ENCODE assay signal across 20 cellular contexts in genomic region chr22:20033045-20033706, GRCh38. TPM values are rescaled to one million over a fixed set of nuclear protein-coding genes. Genes with fewer than 3 reads are reported as not detected.
DNase-seq lines count a peak whose midpoint lies in the region; ATAC-seq lines count a peak whose summit lies in the region.
"Had no signal": no experiment of that assay in that cellular context is flagged by ENCODE, and none has a peak within 500 bp of the region (broad histone marks: within the 10 kb centered on the region; RNA-seq: fewer than 3 reads in every experiment).

No MANE protein-coding gene starts in this region.

- H4K20me1 ChIP-seq in BLaER1, result no peaks in the 10 kb centered on the region

- no peaks in the 10 kb centered on the region for H3K79me1 ChIP-seq in mesendoderm (ENCODE audit: low read length)

- H3K18ac ChIP-seq in mesendoderm (ENCODE audit: low read length), result no peak overlapping the region

- peaks cover 25% of the 10 kb centered on the region for H3K36me3 ChIP-seq in BLaER1
- no peaks in the 10 kb centered on the region for H3K36me3 ChIP-seq in mesendoderm (ENCODE audit: control insufficient read depth, insufficient read depth, low read length)
- H3K36me3 ChIP-seq: BE2C, breast epithelium, neural progenitor cell, uterus had no signal

- H3K9me3 ChIP-seq in BLaER1, result peaks cover 30% of the 10 kb centered on the region
- H3K9me3 ChIP-seq: BE2C, breast epithelium, lower lobe of right lung, uterus had no signal

- intact Hi-C loops in left cardiac atrium (cut with DNase I), result loop anchor here in 1 of 2 donors (10.0 kb wide), 1 partner anchor 82 kb away; the partner anchor contains the start of genes RANBP1 and TRMT2A

- no peak overlapping the region for H2BK5ac ChIP-seq in mesendoderm (ENCODE audit: low read length)

- H3K4me3 ChIP-seq in BLaER1, result peak overlapping the region; percentile 32; the same call in 1 of the 2 replicates
- H3K4me3 ChIP-seq in mesendoderm (ENCODE audit: low read length), result no peak overlapping the region
- H3K4me3 ChIP-seq: lower lobe of right lung, neural progenitor cell, uterus had no signal

- H3K56ac ChIP-seq in mesendoderm (ENCODE audit: low read length), result no peak overlapping the region

- H3K27ac ChIP-seq in BLaER1 (peak overlapping the region; percentile 96), mesendoderm (ENCODE audit: low read depth, low read length) (no peak overlapping the region)
- H3K27ac ChIP-seq: breast epithelium, KMS-11, lower lobe of right lung, neural progenitor cell, uterus had no signal

- H3K4me1 ChIP-seq in BLaER1, result peaks cover 97% of the 10 kb centered on the region
- H3K4me1 ChIP-seq in mesendoderm (ENCODE audit: control insufficient read depth, low read depth, low read length), result no peaks in the 10 kb centered on the region
- H3K4me1 ChIP-seq: neural progenitor cell, uterus had no signal

- H3K9ac ChIP-seq in BLaER1, result peak overlapping the region; percentile 75
- H3K9ac ChIP-seq in mesendoderm (ENCODE audit: low read length), result no peak overlapping the region
- H3K9ac ChIP-seq: KMS-11, neural progenitor cell had no signal

- H4K5ac ChIP-seq in mesendoderm (ENCODE audit: low read length), result no peak overlapping the region

- H2BK120ac ChIP-seq in mesendoderm (ENCODE audit: low read depth, low read length), result no peak overlapping the region

- WGBS in mesendoderm (ENCODE audit: extremely low coverage, insufficient coverage, low lambda C conversion rate), result no CpG with 5 or more reads among the region's 14 CpGs

- DNase-seq in anterior cingulate cortex (lab: John Stamatoyannopoulos, UW) (peak in 46 of 58 donors; percentile 13 to 76 (median 50)), left cardiac atrium (peak; percentile 46), putamen (ENCODE audit: low spot score) (peak; percentile 47), mesendoderm (no peak)
- DNase-seq in stimulated activated CD4-positive, alpha-beta T cell treated with anti-CD3 and anti-CD28 coated beads, Interleukin-12 subunit alpha, Interleukin-12 subunit beta, amount 100 ng/mL, for 4 hours, result no peak
- DNase-seq: activated CD8-positive, alpha-beta T cell treated with anti-CD3 and anti-CD28 coated beads for 36 hours; activated effector memory CD4-positive, alpha-beta T cell treated with Interleukin-2 at 50 U/mL for 16 hours; BE2C; DND-41; lower lobe of right lung; SHP77; stimulated activated CD4-positive, alpha-beta T cell treated with anti-CD3 and anti-CD28 coated beads, Interleukin-15, amount 100 ng/mL, for 24 hours; T1000; uterus had no signal

- H3K79me2 ChIP-seq in mesendoderm (ENCODE audit: control insufficient read depth, insufficient read depth, low read length), result no peaks in the 10 kb centered on the region

- no peaks in the 10 kb centered on the region for H3K27me3 ChIP-seq in BLaER1
- H3K27me3 ChIP-seq in mesendoderm (ENCODE audit: insufficient read depth, low read length, poor library complexity), result no peaks in the 10 kb centered on the region
- H3K27me3 ChIP-seq: BE2C, breast epithelium, neural progenitor cell, uterus had no signal

- peak overlapping the region; percentile 94 for H3K4me2 ChIP-seq in BLaER1
- H3K4me2 ChIP-seq in mesendoderm (ENCODE audit: low read length), result no peak overlapping the region
- H3K4me2 ChIP-seq: KMS-11, neural progenitor cell had no signal

- H2BK15ac ChIP-seq in mesendoderm (replicated peaks; ENCODE audit: low read depth), result no peak overlapping the region

- H3K4ac ChIP-seq in mesendoderm (ENCODE audit: low read depth, low read length), result no peak overlapping the region

- H2AK5ac ChIP-seq in mesendoderm (ENCODE audit: low read length), result no peak overlapping the region

- H3K23ac ChIP-seq in mesendoderm (ENCODE audit: low read length), result no peak overlapping the region

- no peak overlapping the region for H4K8ac ChIP-seq in mesendoderm (ENCODE audit: low read depth, low read length)

- peak; percentile 62 to 84 for ATAC-seq in left cardiac atrium
- ATAC-seq in HG02938 (IDR thresholded peaks at IDR 0.05; ENCODE audit: unreplicated experiment), result no peak
- ATAC-seq in HG03439 (IDR thresholded peaks at IDR 0.05; ENCODE audit: unreplicated experiment), result no peak
- ATAC-seq: activated CD8-positive, alpha-beta T cell treated with anti-CD3 and anti-CD28 coated beads for 36 hours had no signal

RNA-seq across cellular contexts. Expression of gene TANGO2, which starts 12.3 kb away (rescaled TPM):
- 10 to 100 TPM; 55.0 to 80.0 TPM for total RNA-seq in left cardiac atrium
- 5.3 TPM for polyA plus RNA-seq in mesendoderm (2013, experiment 1 of 2)
- polyA plus RNA-seq in mesendoderm (2013, experiment 2 of 2), result 4.2 TPM

RNA-seq across cellular contexts. Expression of gene ARVCF, which starts 16.6 kb away (rescaled TPM):
- 10 to 100 TPM; 12.5 to 13.4 TPM for total RNA-seq in left cardiac atrium
- polyA plus RNA-seq in mesendoderm (2013, experiment 1 of 2), result 9.4 TPM
- 9.6 TPM for polyA plus RNA-seq in mesendoderm (2013, experiment 2 of 2)

RNA-seq across cellular contexts. Expression of gene DGCR8, which starts 46.9 kb away (rescaled TPM):
- total RNA-seq in left cardiac atrium, result 10 to 100 TPM; 13.3 to 19.9 TPM
- polyA plus RNA-seq in mesendoderm (2013, experiment 1 of 2), result 26.3 TPM
- 27.0 TPM for polyA plus RNA-seq in mesendoderm (2013, experiment 2 of 2)

Comparison
In these comparisons a context has a peak if more than half of its experiments do, and no peak if none do; other contexts are left out.
1. DNase-seq: peak in anterior cingulate cortex (46 of 58), left cardiac atrium (single experiment) and putamen (single experiment); none in stimulated activated CD4-positive, alpha-beta T cell treated with anti-CD3 and anti-CD28 coated beads, Interleukin-12 subunit alpha, Interleukin-12 subunit beta, amount 100 ng/mL, for 4 hours (single experiment) and mesendoderm (single experiment).
2. ATAC-seq: peak in left cardiac atrium (2 of 2); none in HG02938 (single experiment) and HG03439 (single experiment).